9 cellular contexts compared by ENCODE assay signal in genomic region chr15:37880009-37880834, GRCh38. TPM values are rescaled to one million over a fixed set of nuclear protein-coding genes. Genes with fewer than 3 reads are reported as not detected.
DNase-seq lines count a peak whose midpoint lies in the region; ATAC-seq and TF ChIP-seq lines count a peak whose summit lies in the region.
"Had no signal": no experiment of that assay in that cellular context is flagged by ENCODE, and none has a peak within 500 bp of the region (broad histone marks: within the 10 kb centered on the region; RNA-seq: fewer than 3 reads in every experiment).

No MANE protein-coding gene starts in this region.

- H3K36me3 ChIP-seq in iPS DF 6.9 (ENCODE audit: control insufficient read depth, insufficient read depth, low read length) = no peaks in the 10 kb centered on the region
- H3K36me3 ChIP-seq in transverse colon = no peaks in the 10 kb centered on the region

- no peaks in the 10 kb centered on the region for H3K27me3 ChIP-seq in iPS DF 6.9 (ENCODE audit: control insufficient read depth, insufficient read depth, low read length)
- H3K27me3 ChIP-seq in transverse colon = peaks cover 9% of the 10 kb centered on the region

- H3K27ac ChIP-seq in VCaP = no peak overlapping the region
- no peak overlapping the region for H3K27ac ChIP-seq in iPS DF 6.9 (ENCODE audit: low read length)
- no peak overlapping the region for H3K27ac ChIP-seq in transverse colon

- H3K9me3 ChIP-seq in iPS DF 6.9 (ENCODE audit: control insufficient read depth, insufficient read depth, low read length) = no peaks in the 10 kb centered on the region
- H3K9me3 ChIP-seq in transverse colon = no peaks in the 10 kb centered on the region

- TF ChIP-seq CTCF in NB4 (IDR thresholded peaks at IDR 0.05; ENCODE audit: low read depth, low read length) = peak; percentile 55
- peak; percentile 81 for TF ChIP-seq CTCF in VCaP (conservative IDR thresholded peaks at IDR 0.05)
- TF ChIP-seq CTCF in transverse colon (IDR thresholded peaks at IDR 0.05) = peak; percentile 53 to 71 (median 61)

- ATAC-seq in Right ventricle myocardium superior (ENCODE audit: poor library complexity) (peak; percentile 70), Right ventricle myocardium inferior (no peak), HG03571 (IDR thresholded peaks at IDR 0.05; ENCODE audit: unreplicated experiment) (no peak)

- H3K4me1 ChIP-seq in iPS DF 6.9 (ENCODE audit: control insufficient read depth, insufficient read depth, low read length) (no peaks in the 10 kb centered on the region), transverse colon (no peaks in the 10 kb centered on the region)

- intact Hi-C loops in Right ventricle myocardium superior (cut with DNase I) (no loop called here), Right ventricle myocardium inferior (cut with DNase I) (loop anchor here (5.0 kb wide), 1 partner anchor 998 kb away; no protein-coding TSS in a partner anchor), transverse colon (cut with DNase I; ENCODE audit: low total_unique reads) (no loop called here)

- no peak overlapping the region for H3K4me3 ChIP-seq in NB4 (ENCODE audit: low read depth, low read length)
- H3K4me3 ChIP-seq in iPS DF 6.9 (ENCODE audit: low read length) = no peak overlapping the region
- H3K4me3 ChIP-seq in transverse colon = no peak overlapping the region

- DNase-seq in Right ventricle myocardium superior = no peak
- DNase-seq in Right ventricle myocardium inferior (ENCODE audit: missing footprints) = no peak
- peak; percentile 51 for DNase-seq in NB4 (ENCODE audit: low read depth)
- DNase-seq in iPS DF 6.9 (ENCODE audit: low read depth, low spot score) = peak; percentile 16
- DNase-seq in transverse colon = no peak
- DNase-seq in ureter (ENCODE audit: low spot score) = no peak

- no peak for TF ChIP-seq EP300 in transverse colon (IDR thresholded peaks at IDR 0.05; ENCODE audit: low read depth)

- no peak for TF ChIP-seq POLR2A in NB4 (IDR thresholded peaks at IDR 0.05; ENCODE audit: extremely low read depth, insufficient read length)
- no peak for TF ChIP-seq POLR2A in transverse colon (IDR thresholded peaks at IDR 0.05)

- no CpG with 5 or more reads among the region's 12 CpGs for WGBS in iPS DF 6.9 (ENCODE audit: insufficient coverage, insufficient read length)
- 25 to 30% methylated on average over 12 of the region's 12 CpGs for WGBS in transverse colon (ENCODE audit: low coverage in 1 of 2), 2 donors

- in situ Hi-C loops in transverse colon (cut with MboI; ENCODE audit: low pct_ligation_motif_present in 1 of 4, low pct_unique_long_range_greater_than_20kb in 1 of 4, low sequenced_read_pairs in 3 of 4) = loop anchor here in 2 of 4 donors (25.0 kb wide), 1 partner anchor 993 kb away; no protein-coding TSS in a partner anchor

RNA-seq across cellular contexts. Expression of gene TMCO5A, which starts 54.2 kb away (rescaled TPM):
- not detected for total RNA-seq in Right ventricle myocardium superior
- total RNA-seq in Right ventricle myocardium inferior = not detected
- under 1 TPM in 1 of 4 donors, not detected in 3; 0.14 TPM for total RNA-seq in transverse colon
- not detected for total RNA-seq in ureter
- total RNA-seq: subcutaneous adipose tissue had no signal

Comparison
In these comparisons a context has a peak if more than half of its experiments do, and no peak if none do; other contexts are left out.
1. DNase-seq: peak in NB4 (single experiment) and iPS DF 6.9 (single experiment); none in Right ventricle myocardium superior (single experiment), Right ventricle myocardium inferior (single experiment), transverse colon (single experiment) and ureter (single experiment).
2. Peak in every context shown above with its lines, with median percentiles within 50 percentile points of each other: CTCF ChIP-seq.